In genomic region chr2:219433666-219434467, GRCh38 we compare ENCODE assay signal across 2 cellular contexts.
TF ChIP-seq lines count a peak whose summit lies in the region.

No MANE protein-coding gene starts in this region.

TF ChIP-seq in GM23338, 12 proteins besides CTCF, POLR2A, EP300 and RAD21 (continued from another document):
- TF ChIP-seq REST (IDR thresholded peaks at IDR 0.05; ENCODE audit: unreplicated experiment) (no peak), STAT1 (IDR thresholded peaks at IDR 0.05; ENCODE audit: unreplicated experiment) (no peak), NANOG (IDR thresholded peaks at IDR 0.05; ENCODE audit: borderline replicate concordance) (no peak)
- TF ChIP-seq, protein P1, sequence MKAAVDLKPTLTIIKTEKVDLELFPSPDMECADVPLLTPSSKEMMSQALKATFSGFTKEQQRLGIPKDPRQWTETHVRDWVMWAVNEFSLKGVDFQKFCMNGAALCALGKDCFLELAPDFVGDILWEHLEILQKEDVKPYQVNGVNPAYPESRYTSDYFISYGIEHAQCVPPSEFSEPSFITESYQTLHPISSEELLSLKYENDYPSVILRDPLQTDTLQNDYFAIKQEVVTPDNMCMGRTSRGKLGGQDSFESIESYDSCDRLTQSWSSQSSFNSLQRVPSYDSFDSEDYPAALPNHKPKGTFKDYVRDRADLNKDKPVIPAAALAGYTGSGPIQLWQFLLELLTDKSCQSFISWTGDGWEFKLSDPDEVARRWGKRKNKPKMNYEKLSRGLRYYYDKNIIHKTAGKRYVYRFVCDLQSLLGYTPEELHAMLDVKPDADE (IDR thresholded peaks at IDR 0.05), result no peak

TF ChIP-seq in SK-N-SH, 30 proteins besides CTCF, POLR2A, EP300 and RAD21 (continued from another document):
- TF ChIP-seq NFIC (IDR thresholded peaks at IDR 0.05; ENCODE audit: borderline replicate concordance), result no peak
